ENCODE assay signal across 13 cellular contexts in the genomic region with DNA sequence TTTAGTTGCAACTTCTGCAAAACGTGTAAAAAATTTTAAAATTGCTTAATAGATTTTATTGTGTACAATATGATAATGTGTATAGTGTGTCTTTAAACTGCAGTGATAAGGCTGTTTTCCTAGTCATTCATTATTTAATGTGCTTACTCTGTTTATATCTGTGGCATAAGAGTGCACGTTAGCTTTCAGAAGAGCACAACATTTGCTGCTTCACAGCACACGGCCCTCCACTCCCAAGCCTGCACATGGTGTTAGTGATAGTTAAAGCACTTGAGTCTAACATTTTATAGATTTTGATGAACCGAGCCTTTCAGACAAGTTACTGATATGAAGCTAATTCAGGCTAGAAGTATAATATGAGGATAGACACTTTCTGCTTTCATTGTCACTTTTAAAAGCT.
A peak's percentile ranks its signal among the peaks of the same experiment; 100 is the strongest.
DNase-seq lines count a peak whose midpoint lies in the region; ATAC-seq and TF ChIP-seq lines count a peak whose summit lies in the region.
"Had no signal": no experiment of that assay in that cellular context is flagged by ENCODE, and none has a peak within 500 bp of the region (broad histone marks: within the 10 kb centered on the region; RNA-seq: fewer than 3 reads in every experiment).

No MANE protein-coding gene starts in this region.

- H3K4me3 ChIP-seq in endocrine pancreas (ENCODE audit: control insufficient read depth, insufficient read depth, low read length) (peak overlapping the region; percentile 5), breast epithelium (no peak overlapping the region)
- H3K4me3 ChIP-seq: PC-9 had no signal

- H3K27ac Mint-ChIP-seq in nephron, result peak overlapping the region; percentile 0 to 71 (median 27)
- H3K27ac Mint-ChIP-seq: CD4-positive, CD25-positive, alpha-beta regulatory T cell had no signal

- H3K9ac ChIP-seq in endocrine pancreas (ENCODE audit: control insufficient read depth, insufficient read depth, low read length), result no peak overlapping the region

- peaks cover 59% of the 10 kb centered on the region for H3K4me1 Mint-ChIP-seq in nephron
- H3K4me1 Mint-ChIP-seq: CD4-positive, CD25-positive, alpha-beta regulatory T cell had no signal

- intact Hi-C loops in breast epithelium (cut with DNase I; ENCODE audit: low total_unique reads), result no loop called here

- no peak overlapping the region for H3K27ac ChIP-seq in breast epithelium
- H3K27ac ChIP-seq: PC-9, SK-N-MC had no signal

- no peak overlapping the region for H3K4me3 Mint-ChIP-seq in nephron
- H3K4me3 Mint-ChIP-seq: CD4-positive, CD25-positive, alpha-beta regulatory T cell had no signal

- TF ChIP-seq CTCF in nephron (IDR thresholded peaks at IDR 0.05; ENCODE audit: unreplicated experiment in 3 of 3), result no peak
- TF ChIP-seq CTCF in breast epithelium (IDR thresholded peaks at IDR 0.05), result no peak

- no peaks in the 10 kb centered on the region for H3K27me3 Mint-ChIP-seq in nephron (ENCODE audit: low read depth)
- H3K27me3 Mint-ChIP-seq: CD4-positive, CD25-positive, alpha-beta regulatory T cell had no signal

- H3K9me3 Mint-ChIP-seq in nephron, result no peaks in the 10 kb centered on the region

- ATAC-seq in SK-N-SH treated with all-trans-retinoic acid at 6 μM for 48 hours, result no peak
- no peak for ATAC-seq in GM21529 (IDR thresholded peaks at IDR 0.05; ENCODE audit: unreplicated experiment)
- ATAC-seq: HepG2 had no signal

- H3K27me3 ChIP-seq in endocrine pancreas (ENCODE audit: control insufficient read depth, insufficient read depth, low read length), result no peaks in the 10 kb centered on the region
- no peaks in the 10 kb centered on the region for H3K27me3 ChIP-seq in breast epithelium

- H3K4me1 ChIP-seq in endocrine pancreas (ENCODE audit: control insufficient read depth, insufficient read depth, low read length) (peaks cover 7% of the 10 kb centered on the region), breast epithelium (no peaks in the 10 kb centered on the region)

- H3K9me3 ChIP-seq in endocrine pancreas (ENCODE audit: control insufficient read depth, low read length) (no peaks in the 10 kb centered on the region), breast epithelium (no peaks in the 10 kb centered on the region)

- H3K36me3 ChIP-seq in endocrine pancreas (ENCODE audit: control insufficient read depth, insufficient read depth, low read length), result no peaks in the 10 kb centered on the region
- H3K36me3 ChIP-seq in breast epithelium, result no peaks in the 10 kb centered on the region

- H3K36me3 Mint-ChIP-seq in nephron (ENCODE audit: low read depth), result peaks cover 17% of the 10 kb centered on the region
- H3K36me3 Mint-ChIP-seq: CD4-positive, CD25-positive, alpha-beta regulatory T cell had no signal

- DNase-seq in DMS79 (lab: John Stamatoyannopoulos, UW), result peak; percentile 10
- DNase-seq in DMS79 treated with DMSO at 0.1 percent for 48 hours (lab: John Stamatoyannopoulos, UW), result peak; percentile 17
- no peak for DNase-seq in breast epithelium (ENCODE audit: low spot score in 2 of 2)
- DNase-seq: CD4-positive, CD25-positive, alpha-beta regulatory T cell; KG1; NCI-H82; PC-9 had no signal

- no peak for TF ChIP-seq POLR2A in breast epithelium (IDR thresholded peaks at IDR 0.05)

TF ChIP-seq in SK-N-SH treated with all-trans-retinoic acid at 6 μM for 48 hours, 23 proteins besides CTCF, POLR2A, EP300 and RAD21:
- TF ChIP-seq, protein P1, sequence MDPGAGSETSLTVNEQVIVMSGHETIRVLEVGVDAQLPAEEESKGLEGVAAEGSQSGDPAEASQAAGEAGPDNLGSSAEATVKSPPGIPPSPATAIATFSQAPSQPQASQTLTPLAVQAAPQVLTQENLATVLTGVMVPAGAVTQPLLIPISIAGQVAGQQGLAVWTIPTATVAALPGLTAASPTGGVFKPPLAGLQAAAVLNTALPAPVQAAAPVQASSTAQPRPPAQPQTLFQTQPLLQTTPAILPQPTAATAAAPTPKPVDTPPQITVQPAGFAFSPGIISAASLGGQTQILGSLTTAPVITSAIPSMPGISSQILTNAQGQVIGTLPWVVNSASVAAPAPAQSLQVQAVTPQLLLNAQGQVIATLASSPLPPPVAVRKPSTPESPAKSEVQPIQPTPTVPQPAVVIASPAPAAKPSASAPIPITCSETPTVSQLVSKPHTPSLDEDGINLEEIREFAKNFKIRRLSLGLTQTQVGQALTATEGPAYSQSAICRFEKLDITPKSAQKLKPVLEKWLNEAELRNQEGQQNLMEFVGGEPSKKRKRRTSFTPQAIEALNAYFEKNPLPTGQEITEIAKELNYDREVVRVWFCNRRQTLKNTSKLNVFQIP (CRISPR knock-in tag; IDR thresholded peaks at IDR 0.05; ENCODE audit: borderline replicate concordance, low read depth), result no peak
- TF ChIP-seq SNAI2 (CRISPR knock-in tag; IDR thresholded peaks at IDR 0.05), result no peak
- no peak for TF ChIP-seq GLIS3 (CRISPR knock-in tag; IDR thresholded peaks at IDR 0.05)
- TF ChIP-seq ARNTL (CRISPR knock-in tag; IDR thresholded peaks at IDR 0.05; ENCODE audit: borderline replicate concordance, low read depth), result no peak
- TF ChIP-seq, protein P2, sequence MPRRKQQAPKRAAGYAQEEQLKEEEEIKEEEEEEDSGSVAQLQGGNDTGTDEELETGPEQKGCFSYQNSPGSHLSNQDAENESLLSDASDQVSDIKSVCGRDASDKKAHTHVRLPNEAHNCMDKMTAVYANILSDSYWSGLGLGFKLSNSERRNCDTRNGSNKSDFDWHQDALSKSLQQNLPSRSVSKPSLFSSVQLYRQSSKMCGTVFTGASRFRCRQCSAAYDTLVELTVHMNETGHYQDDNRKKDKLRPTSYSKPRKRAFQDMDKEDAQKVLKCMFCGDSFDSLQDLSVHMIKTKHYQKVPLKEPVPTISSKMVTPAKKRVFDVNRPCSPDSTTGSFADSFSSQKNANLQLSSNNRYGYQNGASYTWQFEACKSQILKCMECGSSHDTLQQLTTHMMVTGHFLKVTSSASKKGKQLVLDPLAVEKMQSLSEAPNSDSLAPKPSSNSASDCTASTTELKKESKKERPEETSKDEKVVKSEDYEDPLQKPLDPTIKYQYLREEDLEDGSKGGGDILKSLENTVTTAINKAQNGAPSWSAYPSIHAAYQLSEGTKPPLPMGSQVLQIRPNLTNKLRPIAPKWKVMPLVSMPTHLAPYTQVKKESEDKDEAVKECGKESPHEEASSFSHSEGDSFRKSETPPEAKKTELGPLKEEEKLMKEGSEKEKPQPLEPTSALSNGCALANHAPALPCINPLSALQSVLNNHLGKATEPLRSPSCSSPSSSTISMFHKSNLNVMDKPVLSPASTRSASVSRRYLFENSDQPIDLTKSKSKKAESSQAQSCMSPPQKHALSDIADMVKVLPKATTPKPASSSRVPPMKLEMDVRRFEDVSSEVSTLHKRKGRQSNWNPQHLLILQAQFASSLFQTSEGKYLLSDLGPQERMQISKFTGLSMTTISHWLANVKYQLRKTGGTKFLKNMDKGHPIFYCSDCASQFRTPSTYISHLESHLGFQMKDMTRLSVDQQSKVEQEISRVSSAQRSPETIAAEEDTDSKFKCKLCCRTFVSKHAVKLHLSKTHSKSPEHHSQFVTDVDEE (CRISPR knock-in tag; IDR thresholded peaks at IDR 0.05), result no peak
- TF ChIP-seq, protein P3, sequence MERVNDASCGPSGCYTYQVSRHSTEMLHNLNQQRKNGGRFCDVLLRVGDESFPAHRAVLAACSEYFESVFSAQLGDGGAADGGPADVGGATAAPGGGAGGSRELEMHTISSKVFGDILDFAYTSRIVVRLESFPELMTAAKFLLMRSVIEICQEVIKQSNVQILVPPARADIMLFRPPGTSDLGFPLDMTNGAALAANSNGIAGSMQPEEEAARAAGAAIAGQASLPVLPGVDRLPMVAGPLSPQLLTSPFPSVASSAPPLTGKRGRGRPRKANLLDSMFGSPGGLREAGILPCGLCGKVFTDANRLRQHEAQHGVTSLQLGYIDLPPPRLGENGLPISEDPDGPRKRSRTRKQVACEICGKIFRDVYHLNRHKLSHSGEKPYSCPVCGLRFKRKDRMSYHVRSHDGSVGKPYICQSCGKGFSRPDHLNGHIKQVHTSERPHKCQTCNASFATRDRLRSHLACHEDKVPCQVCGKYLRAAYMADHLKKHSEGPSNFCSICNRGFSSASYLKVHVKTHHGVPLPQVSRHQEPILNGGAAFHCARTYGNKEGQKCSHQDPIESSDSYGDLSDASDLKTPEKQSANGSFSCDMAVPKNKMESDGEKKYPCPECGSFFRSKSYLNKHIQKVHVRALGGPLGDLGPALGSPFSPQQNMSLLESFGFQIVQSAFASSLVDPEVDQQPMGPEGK (CRISPR knock-in tag; IDR thresholded peaks at IDR 0.05; ENCODE audit: borderline replicate concordance), result no peak

Comparison
In these comparisons a context has a peak if more than half of its experiments do, and no peak if none do; other contexts are left out.
1. DNase-seq: peak in DMS79 (single experiment) and DMS79 treated with DMSO at 0.1 percent for 48 hours (single experiment); none in breast epithelium (0 of 2).